In the genomic region with DNA sequence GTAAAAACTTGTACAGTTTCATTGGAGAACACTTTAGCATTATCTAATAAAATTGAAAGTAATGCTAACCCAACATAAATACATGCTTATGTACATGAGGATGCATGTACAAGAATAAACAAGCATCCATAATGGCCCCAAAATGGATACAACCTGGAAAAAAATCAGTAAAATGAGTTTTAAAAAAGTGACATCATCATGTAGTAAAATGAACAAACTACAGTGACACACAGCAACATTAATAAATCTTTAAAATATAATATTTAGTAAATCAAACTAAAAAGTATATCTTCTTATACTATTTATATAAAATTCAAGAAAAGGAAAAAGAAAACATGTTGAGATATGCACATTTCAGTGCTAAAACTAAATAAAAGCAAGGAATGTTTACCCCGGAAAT, we compare ENCODE assay signal across 29 cellular contexts.
"Had no signal": no experiment of that assay in that cellular context is flagged by ENCODE, and none has a peak within 500 bp of the region (broad histone marks: within the 10 kb centered on the region; RNA-seq: fewer than 3 reads in every experiment).

No MANE protein-coding gene starts in this region.

- DNase-seq: naive thymus-derived CD8-positive, alpha-beta T cell; nephron progenitor cell; nucleus accumbens; posterior cingulate gyrus; psoas muscle; right cardiac atrium; spleen; stimulated activated CD4-positive, alpha-beta T cell treated with anti-CD3 and anti-CD28 coated beads, Interleukin-12 subunit alpha, Interleukin-12 subunit beta, amount 100 ng/mL, for 4 hours; stimulated activated CD4-positive, alpha-beta T cell treated with anti-CD3 and anti-CD28 coated beads, Interleukin-1b, Interleukin-23, amount 100 ng/mL, for 48 hours; stimulated activated CD4-positive, alpha-beta T cell treated with anti-CD3 and anti-CD28 coated beads, Interleukin-4, amount 100 ng/mL, for 1 hour; stimulated activated CD4-positive, alpha-beta T cell treated with anti-CD3 and anti-CD28 coated beads, Interleukin-4, amount 100 ng/mL, for 4 hours; stimulated activated CD8-positive, alpha-beta memory T cell treated with anti-CD3 and anti-CD28 coated beads, Interleukin-4, amount 100 ng/mL, for 48 hours; stimulated activated naive CD4-positive, alpha-beta T cell; stimulated activated naive CD8-positive, alpha-beta T cell treated with anti-CD3 and anti-CD28 coated beads, Interleukin-15, amount 100 ng/mL, for 72 hours; stimulated activated naive CD8-positive, alpha-beta T cell treated with anti-CD3 and anti-CD28 coated beads, Interleukin-15, Interleukin-2, amounts not matched to agents 100 U/mL and 50 U/mL, for 24 hours; substantia nigra; testis; tibial artery; transverse colon; upper lobe of right lung; uterus had no signal

- H3K27ac ChIP-seq: neutrophil, parathyroid adenoma, psoas muscle, skin epidermis, spleen, suprapubic skin, testis, tibial artery, transverse colon, upper lobe of right lung, uterus had no signal

- H3K4me1 ChIP-seq: parathyroid adenoma, psoas muscle, spleen, testis, transverse colon, upper lobe of right lung, uterus had no signal

- H3K4me3 ChIP-seq: psoas muscle, skin epidermis, smooth muscle cell, spleen, suprapubic skin, testis, tibial artery, transverse colon, upper lobe of right lung, uterus had no signal

- H3K9me3 ChIP-seq: neutrophil, psoas muscle, suprapubic skin, testis, upper lobe of right lung, uterus had no signal

- H3K36me3 ChIP-seq: neutrophil, spleen, suprapubic skin, tibial artery, transverse colon, upper lobe of right lung, uterus had no signal

- ATAC-seq: naive thymus-derived CD8-positive, alpha-beta T cell; natural killer cell treated with Interleukin-12 subunit alpha and Interleukin-12 subunit beta and Interleukin-15 and Interleukin-18, amount 100 ng/mL, for 72 hours; psoas muscle; right cardiac atrium; sciatic nerve; stimulated activated memory B cell treated with anti-CD40 and anti-IgM and Interleukin-4, amounts not matched to agents 10 μg/mL and 1 μg/mL and 100 μg/mL, for 72 hours; stimulated activated naive CD8-positive, alpha-beta T cell treated with anti-CD3 and anti-CD28 coated beads, Interleukin-15, amount 100 ng/mL, for 72 hours; stimulated activated naive CD8-positive, alpha-beta T cell treated with anti-CD3 and anti-CD28 coated beads, Interleukin-15, Interleukin-2, amounts not matched to agents 100 U/mL and 50 U/mL, for 24 hours; upper lobe of right lung had no signal

- H3K27me3 ChIP-seq: neutrophil, spleen, suprapubic skin, testis, tibial artery, transverse colon, upper lobe of right lung, uterus had no signal
